ENCODE assay signal across 11 cellular contexts in genomic region chr22:30420401-30421178, GRCh38. TPM values are rescaled to one million over a fixed set of nuclear protein-coding genes. Genes with fewer than 3 reads are reported as not detected.
DNase-seq lines count a peak whose midpoint lies in the region; ATAC-seq and TF ChIP-seq lines count a peak whose summit lies in the region.
"Had no signal": no experiment of that assay in that cellular context is flagged by ENCODE, and none has a peak within 500 bp of the region (broad histone marks: within the 10 kb centered on the region; RNA-seq: fewer than 3 reads in every experiment).

No MANE protein-coding gene starts in this region.

- H3K27me3 Mint-ChIP-seq in CD4-positive, CD25-positive, alpha-beta regulatory T cell = no peaks in the 10 kb centered on the region
- peaks cover 7% of the 10 kb centered on the region for H3K27me3 Mint-ChIP-seq in nephron progenitor cell (ENCODE audit: low read depth, poor library complexity)
- no peaks in the 10 kb centered on the region for H3K27me3 Mint-ChIP-seq in stimulated activated memory B cell treated with anti-CD40 and anti-IgM and Interleukin-4, amounts not matched to agents 10 μg/mL and 1 μg/mL and 100 μg/mL, for 72 hours

- H3K9me3 Mint-ChIP-seq in CD4-positive, CD25-positive, alpha-beta regulatory T cell = no peaks in the 10 kb centered on the region
- H3K9me3 Mint-ChIP-seq in nephron progenitor cell = no peaks in the 10 kb centered on the region
- H3K9me3 Mint-ChIP-seq in stimulated activated memory B cell treated with anti-CD40 and anti-IgM and Interleukin-4, amounts not matched to agents 10 μg/mL and 1 μg/mL and 100 μg/mL, for 72 hours = no peaks in the 10 kb centered on the region

- TF ChIP-seq CTCF in Panc1 (IDR thresholded peaks at IDR 0.05) (no peak), nephron progenitor cell (IDR thresholded peaks at IDR 0.05) (no peak)

- CTCF ChIA-PET in Panc1 (lab: Charles Lee) = no interaction called here

- peaks cover 9 to 40% (median 30%) of the 10 kb centered on the region in 4 donors for H3K4me1 Mint-ChIP-seq in CD4-positive, CD25-positive, alpha-beta regulatory T cell
- H3K4me1 Mint-ChIP-seq in nephron progenitor cell = peaks cover 40% of the 10 kb centered on the region
- peaks cover 33% of the 10 kb centered on the region for H3K4me1 Mint-ChIP-seq in stimulated activated memory B cell treated with anti-CD40 and anti-IgM and Interleukin-4, amounts not matched to agents 10 μg/mL and 1 μg/mL and 100 μg/mL, for 72 hours

- H3K9me3 ChIP-seq in CD4-positive, CD25-positive, alpha-beta regulatory T cell (ENCODE audit: control insufficient read depth in 2 of 2, low read length in 2 of 2) = no peaks in the 10 kb centered on the region
- H3K9me3 ChIP-seq in Panc1 (ENCODE audit: control insufficient read depth, insufficient read depth, low read depth, low read length) (no peaks in the 10 kb centered on the region), duodenal mucosa (ENCODE audit: control insufficient read depth in 1 of 2, low read length in 2 of 2) (no peaks in the 10 kb centered on the region)

- intact Hi-C loops in Panc1 (cut with micrococcal nuclease; ENCODE audit: unreplicated experiment) = no loop called here

- BruUV-seq in Panc1 (replicated peaks; lab: Mats Ljungman, UMichigan) = no TSS peak

- H3K4me1 ChIP-seq in CD4-positive, CD25-positive, alpha-beta regulatory T cell (ENCODE audit: control insufficient read depth, insufficient read depth, low read length, poor library complexity, severe bottlenecking) = peaks cover 29% of the 10 kb centered on the region
- H3K4me1 ChIP-seq in Panc1 (ENCODE audit: control insufficient read depth, insufficient read depth, low read length) = peaks cover 24% of the 10 kb centered on the region
- peaks cover 72 to 78% of the 10 kb centered on the region in 2 donors for H3K4me1 ChIP-seq in duodenal mucosa (ENCODE audit: control insufficient read depth in 1 of 2, insufficient read depth in 2 of 2, low read length in 2 of 2)

- ATAC-seq in CD4-positive, CD25-positive, alpha-beta regulatory T cell (ENCODE audit: low read depth in 2 of 2) = no peak
- ATAC-seq in Panc1 (no peak), GM19467 (IDR thresholded peaks at IDR 0.05; ENCODE audit: unreplicated experiment) (no peak)
- no peak for ATAC-seq in stimulated activated memory B cell treated with anti-CD40 and anti-IgM and Interleukin-4, amounts not matched to agents 10 μg/mL and 1 μg/mL and 100 μg/mL, for 72 hours

- peak overlapping the region in 2 of 4 donors; percentile 17 to 48 for H3K4me3 Mint-ChIP-seq in CD4-positive, CD25-positive, alpha-beta regulatory T cell
- H3K4me3 Mint-ChIP-seq in nephron progenitor cell = peak overlapping the region; percentile 44
- H3K4me3 Mint-ChIP-seq in stimulated activated memory B cell treated with anti-CD40 and anti-IgM and Interleukin-4, amounts not matched to agents 10 μg/mL and 1 μg/mL and 100 μg/mL, for 72 hours = no peak overlapping the region

- no peak for DNase-seq in CD4-positive, CD25-positive, alpha-beta regulatory T cell
- DNase-seq in Panc1 (ENCODE audit: low read depth, low spot score) (no peak), nephron progenitor cell (no peak), NOMO-1 (lab: John Stamatoyannopoulos, UW; ENCODE audit: unreplicated experiment in 2 of 2) (no peak), NCI-H1436 treated with DMSO at 0.1 percent for 48 hours (lab: John Stamatoyannopoulos, UW) (no peak)
- DNase-seq: activated CD4-positive, alpha-beta T cell treated with anti-CD3 and anti-CD28 coated beads for 48 hours; H7; NCI-H1694 treated with DMSO at 0.1 percent for 48 hours had no signal

- H3K36me3 ChIP-seq in CD4-positive, CD25-positive, alpha-beta regulatory T cell (ENCODE audit: control insufficient read depth, insufficient read depth, low read length) = peaks cover 18% of the 10 kb centered on the region
- H3K36me3 ChIP-seq in Panc1 (ENCODE audit: control insufficient read depth, insufficient read depth, low read length) (peaks cover 4% of the 10 kb centered on the region; the same call in 1 of the 2 replicates), duodenal mucosa (ENCODE audit: control insufficient read depth in 1 of 2, insufficient read depth in 2 of 2, low read length in 2 of 2) (peaks cover 21 to 27% of the 10 kb centered on the region in 2 donors)

- H3K27ac Mint-ChIP-seq in CD4-positive, CD25-positive, alpha-beta regulatory T cell = peak overlapping the region in 2 of 3 donors; percentile 59 to 60
- peak overlapping the region; percentile 36 for H3K27ac Mint-ChIP-seq in nephron progenitor cell
- no peak overlapping the region for H3K27ac Mint-ChIP-seq in stimulated activated memory B cell treated with anti-CD40 and anti-IgM and Interleukin-4, amounts not matched to agents 10 μg/mL and 1 μg/mL and 100 μg/mL, for 72 hours

- no peak overlapping the region for H3K27ac ChIP-seq in CD4-positive, CD25-positive, alpha-beta regulatory T cell (ENCODE audit: insufficient read depth, low read length, poor library complexity, severe bottlenecking)
- H3K27ac ChIP-seq in Panc1 (ENCODE audit: low read length) = peak overlapping the region; percentile 39; the same call in 1 of the 2 replicates
- peak overlapping the region; percentile 26 for H3K27ac ChIP-seq in duodenal mucosa (ENCODE audit: low read depth, low read length)

- H3K9ac ChIP-seq in duodenal mucosa (ENCODE audit: low read depth in 1 of 2, low read length in 2 of 2) = peak overlapping the region; percentile 3 to 4

- H3K4me3 ChIP-seq in CD4-positive, CD25-positive, alpha-beta regulatory T cell (ENCODE audit: low read depth, low read length) = no peak overlapping the region
- no peak overlapping the region for H3K4me3 ChIP-seq in Panc1 (ENCODE audit: low read depth in 2 of 2, low read length in 2 of 2)
- peak overlapping the region; percentile 19 to 35 for H3K4me3 ChIP-seq in duodenal mucosa (ENCODE audit: low read depth in 1 of 2, low read length in 2 of 2)

- POLR2A ChIA-PET in Panc1 (lab: Charles Lee) = interaction anchor here (0.7 kb wide), 1 partner anchor 116 kb away, joined by 3 read pairs; no protein-coding TSS in a partner anchor

- no peaks in the 10 kb centered on the region for H3K27me3 ChIP-seq in CD4-positive, CD25-positive, alpha-beta regulatory T cell (ENCODE audit: control insufficient read depth, insufficient read depth, low read length)
- no peaks in the 10 kb centered on the region for H3K27me3 ChIP-seq in Panc1 (ENCODE audit: control insufficient read depth, insufficient read depth, low read length)
- H3K27me3 ChIP-seq in duodenal mucosa (ENCODE audit: control insufficient read depth in 1 of 2, insufficient read depth in 2 of 2, low read length in 2 of 2) = no peaks in the 10 kb centered on the region

- in situ Hi-C loops in Panc1 (cut with HindIII; ENCODE audit: low pct_unique_long_range_greater_than_20kb, low sequenced_read_pairs) = no loop called here

- H3K36me3 Mint-ChIP-seq in CD4-positive, CD25-positive, alpha-beta regulatory T cell = peaks cover 36% of the 10 kb centered on the region
- H3K36me3 Mint-ChIP-seq in nephron progenitor cell (ENCODE audit: low read depth) = peaks cover 26% of the 10 kb centered on the region
- peaks cover 15% of the 10 kb centered on the region for H3K36me3 Mint-ChIP-seq in stimulated activated memory B cell treated with anti-CD40 and anti-IgM and Interleukin-4, amounts not matched to agents 10 μg/mL and 1 μg/mL and 100 μg/mL, for 72 hours

RNA-seq across cellular contexts. Expression of gene MTFP1, which starts 5.0 kb away (rescaled TPM):
- total RNA-seq in CD4-positive, CD25-positive, alpha-beta regulatory T cell = 111 TPM
- 10 to 100 TPM; 38.3 to 48.9 (median 43.8) TPM for polyA plus RNA-seq in CD4-positive, CD25-positive, alpha-beta regulatory T cell
- total RNA-seq in Panc1 (2021; ENCODE audit: unreplicated experiment) = 21.5 TPM
- 43.6 TPM for polyA plus RNA-seq in Panc1 (2012; ENCODE audit: insufficient read length)

RNA-seq across cellular contexts. Expression of gene SEC14L2, which starts 23.8 kb away (rescaled TPM):
- total RNA-seq in CD4-positive, CD25-positive, alpha-beta regulatory T cell = 69.0 TPM
- polyA plus RNA-seq in CD4-positive, CD25-positive, alpha-beta regulatory T cell = 1 to 10 TPM; 3.1 to 5.8 (median 3.7) TPM
- 10.7 TPM for total RNA-seq in Panc1 (2021; ENCODE audit: unreplicated experiment)
- polyA plus RNA-seq in Panc1 (2012; ENCODE audit: insufficient read length) = 7.2 TPM

RNA-seq across cellular contexts. Expression of gene RNF215, which starts 33.4 kb away (rescaled TPM):
- total RNA-seq in CD4-positive, CD25-positive, alpha-beta regulatory T cell = 13.1 TPM
- under 1 TPM; 0.23 to 0.50 (median 0.42) TPM for polyA plus RNA-seq in CD4-positive, CD25-positive, alpha-beta regulatory T cell
- total RNA-seq in Panc1 (2021; ENCODE audit: unreplicated experiment) = 35.8 TPM
- 37.7 TPM for polyA plus RNA-seq in Panc1 (2012; ENCODE audit: insufficient read length)

RNA-seq across cellular contexts. Expression of gene SEC14L3, which starts 51.2 kb away (rescaled TPM):
- not detected for total RNA-seq in CD4-positive, CD25-positive, alpha-beta regulatory T cell
- not detected for polyA plus RNA-seq in CD4-positive, CD25-positive, alpha-beta regulatory T cell
- not detected for total RNA-seq in Panc1 (2021; ENCODE audit: unreplicated experiment)
- not detected for polyA plus RNA-seq in Panc1 (2012; ENCODE audit: insufficient read length)
- total RNA-seq: H7 had no signal

Comparison
In these comparisons a context has a peak if more than half of its experiments do, and no peak if none do; other contexts are left out.
1. H3K4me3 ChIP-seq: peak in duodenal mucosa (2 of 2); none in CD4-positive, CD25-positive, alpha-beta regulatory T cell (single experiment) and Panc1 (0 of 2).